In genomic region chr5:135985946-135986345, GRCh38 we compare ENCODE assay signal across 1 cellular context.
TF ChIP-seq lines count a peak whose summit lies in the region.

No MANE protein-coding gene starts in this region.

TF ChIP-seq in H1, 55 proteins besides CTCF, POLR2A, EP300 and RAD21 (continued from another document):
- TF ChIP-seq FOSL1 (IDR thresholded peaks at IDR 0.05; ENCODE audit: insufficient read depth, low read depth, low read length): no peak
- no peak for TF ChIP-seq SIRT6 (IDR thresholded peaks at IDR 0.05; ENCODE audit: low read length)
- no peak for TF ChIP-seq SRF (IDR thresholded peaks at IDR 0.05; ENCODE audit: low read depth, low read length)
- TF ChIP-seq ATF2 (IDR thresholded peaks at IDR 0.05; ENCODE audit: low read length): no peak
TF ChIP-seq in H1: peak in this region for 0.
